14 cellular contexts compared by ENCODE assay signal in genomic region chr2:173898996-173899395, GRCh38.
A peak's percentile ranks its signal among the peaks of the same experiment; 100 is the strongest.
DNase-seq lines count a peak whose midpoint lies in the region; ATAC-seq, FAIRE-seq and TF ChIP-seq lines count a peak whose summit lies in the region.
"Had no signal": no experiment of that assay in that cellular context is flagged by ENCODE, and none has a peak within 500 bp of the region (broad histone marks: within the 10 kb centered on the region; RNA-seq: fewer than 3 reads in every experiment).

No MANE protein-coding gene starts in this region.

- POLR2A ChIA-PET in GM10248 (lab: Yijun Ruan, JAX) (no interaction called here), GM12878 (lab: Charles Lee) (interaction anchor here (0.7 kb wide), 1 partner anchor 351 kb away, joined by 8 read pairs; no protein-coding TSS in a partner anchor)

- intact Hi-C loops in GM12878 (cut with micrococcal nuclease; ENCODE audit: unreplicated experiment) = loop anchor here (2.0 to 5.0 kb wide), 2 partner anchors 64 to 138 kb away; no protein-coding TSS in a partner anchor

- H3K27ac ChIP-seq in GM12878 (ENCODE audit: control insufficient read depth, insufficient read depth) = peak overlapping the region; percentile 78
- H3K27ac ChIP-seq: tibial artery had no signal

- no peak for FAIRE-seq in GM12878 (lab: Jason Lieb, UNC)

- H3K4me1 ChIP-seq in GM12878 (ENCODE audit: control insufficient read depth, insufficient read depth, low read length) = peaks cover 39% of the 10 kb centered on the region
- H3K4me1 ChIP-seq: tibial artery had no signal

- no peak for TF ChIP-seq CTCF in GM10248 (IDR thresholded peaks at IDR 0.05; ENCODE audit: control extremely low read depth, extremely low read depth, low read depth, missing control alignments)
- no peak for TF ChIP-seq CTCF in GM12878 (IDR thresholded peaks at IDR 0.05 in 2 of 3, conservative IDR thresholded peaks at IDR 0.05 in 1 of 3; ENCODE audit: control insufficient read depth in 2 of 3, extremely low read depth in 1 of 3, insufficient read depth in 1 of 3, low read depth in 3 of 3, low read length in 3 of 3)

- peaks cover 0 to under 1% of the 10 kb centered on the region in 2 experiments; a peak in 2 of 4 replicates for H3K36me3 ChIP-seq in GM12878 (ENCODE audit: control insufficient read depth in 2 of 2, insufficient read depth in 2 of 2, low read length in 1 of 2)

- DNase-seq in GM10248 (ENCODE audit: extremely low spot score) (peak; percentile 48), GM12878 (ENCODE audit: low read depth, low spot score) (peak; percentile 28), glomerular visceral epithelial cell (ENCODE audit: extremely low spot score) (no peak), superior temporal gyrus (ENCODE audit: extremely low spot score) (no peak)
- no peak for DNase-seq in activated CD4-positive, alpha-beta T cell treated with anti-CD3 and anti-CD28 coated beads for 1 hour
- DNase-seq: activated CD4-positive, CD25-positive, alpha-beta regulatory T cell treated with anti-CD3 and anti-CD28 coated beads, Interleukin-2, amount 50 U/mL, for 72 hours; activated naive CD4-positive, alpha-beta T cell treated with anti-CD3 and anti-CD28 coated beads, Interleukin-2, amount 10 ng/mL, durations not matched to agents 7 days and 5 days; HCEC 1CT; hippocampal formation; left lung; tibial artery had no signal

- in situ Hi-C loops in GM12878 (cut with MboI) = no loop called here

- ATAC-seq in GM18907 (IDR thresholded peaks at IDR 0.05; ENCODE audit: unreplicated experiment) (peak; percentile 36), HG03103 (IDR thresholded peaks at IDR 0.05; ENCODE audit: low read depth, unreplicated experiment) (peak; percentile 29), GM12878 (peak; percentile 77), GM21786 (IDR thresholded peaks at IDR 0.05; ENCODE audit: unreplicated experiment) (no peak)
- ATAC-seq: left lung had no signal

- no peaks in the 10 kb centered on the region for H4K20me1 ChIP-seq in GM12878 (ENCODE audit: control insufficient read depth, insufficient read depth)

- peak overlapping the region; percentile 81 for H3K4me2 ChIP-seq in GM12878 (ENCODE audit: control insufficient read depth, insufficient read depth)

- CTCF ChIA-PET in GM10248 (lab: Yijun Ruan, JAX) (interaction anchor here (1.0 to 1.4 kb wide), 2 partner anchors 11 to 14 kb away, joined by 3 to 4 read pairs; no protein-coding TSS in a partner anchor), GM12878 (lab: Yijun Ruan, JAX) (interaction anchor here (0.9 kb wide), 1 partner anchor 15 kb away, joined by 3 read pairs; no protein-coding TSS in a partner anchor)

- H3K9ac ChIP-seq in GM12878 (ENCODE audit: control insufficient read depth, insufficient read depth, low read length) = peak overlapping the region; percentile 31; the same call in 1 of the 2 replicates

- no peak for TF ChIP-seq EP300 in GM12878 (IDR thresholded peaks at IDR 0.05; ENCODE audit: borderline replicate concordance in 1 of 2, control insufficient read depth in 1 of 2, low read depth in 2 of 2, low read length in 2 of 2)

- no peak for TF ChIP-seq POLR2A in GM12878 (IDR thresholded peaks at IDR 0.05; ENCODE audit: low read depth, low read length)

- no peaks in the 10 kb centered on the region for H3K27me3 ChIP-seq in GM12878 (replicated peaks in 1 of 2; ENCODE audit: control insufficient read depth in 2 of 2, insufficient read depth in 2 of 2, low read length in 1 of 2)
- H3K27me3 ChIP-seq: left lung, tibial artery had no signal

- RAD21 ChIA-PET in GM12878 (lab: Charles Lee; ENCODE audit: unreplicated experiment) = interaction anchor here (0.7 to 1.6 kb wide), 5 partner anchors 25 to 442 kb away, joined by 3 to 4 read pairs (median 3); no protein-coding TSS in a partner anchor

- no TSS peak for BruUV-seq in GM12878 (replicated peaks; lab: Mats Ljungman, UMichigan)

- H2AFZ ChIP-seq in GM12878 (ENCODE audit: control insufficient read depth, low read depth, low read length) = no peak overlapping the region; the same call in 1 of the 2 replicates

- H3K79me2 ChIP-seq in GM12878 (ENCODE audit: control insufficient read depth, insufficient read depth, low read length) = no peaks in the 10 kb centered on the region; the same call in 1 of the 2 replicates

- TF ChIP-seq RAD21 in GM12878 (IDR thresholded peaks at IDR 0.05; ENCODE audit: insufficient read depth, low read depth, low read length) = no peak

- H3K4me3 ChIP-seq in GM12878 = peak overlapping the region; percentile 17; the same call in 1 of the 2 replicates
- H3K4me3 ChIP-seq: left lung, tibial artery had no signal

- SMC1A ChIA-PET in GM12878 (lab: Charles Lee; ENCODE audit: uncharacterized antibody, unreplicated experiment) = interaction anchor here (0.8 to 1.6 kb wide), 7 partner anchors 8 to 64 kb away, joined by 3 to 8 read pairs (median 3); no protein-coding TSS in a partner anchor

- H3K9me3 ChIP-seq in GM12878 (replicated peaks; ENCODE audit: control insufficient read depth, insufficient read depth, low read length) = peaks cover 4% of the 10 kb centered on the region
- H3K9me3 ChIP-seq: left lung, tibial artery had no signal

- 40% methylated on average over 12 of the region's 12 CpGs for WGBS in GM12878 (ENCODE audit: insufficient coverage, insufficient replicate concordance, low lambda C conversion rate, missing lambda C conversion rate)

TF ChIP-seq in GM12878, 131 proteins besides CTCF, POLR2A, EP300 and RAD21:
- TF ChIP-seq KAT2A (conservative IDR thresholded peaks at IDR 0.05; ENCODE audit: control insufficient read depth, low read depth, low read length) (no peak), ETV6 (conservative IDR thresholded peaks at IDR 0.05 in 1 of 2, IDR thresholded peaks at IDR 0.05 in 1 of 2; ENCODE audit: borderline replicate concordance in 1 of 2, low read depth in 1 of 2) (peak in 1 of 2 experiments; percentile 55; a peak in 1 of 4 replicates), RUNX3 (IDR thresholded peaks at IDR 0.05; ENCODE audit: low read length) (peak; percentile 36; the same call in 1 of the 2 replicates), MTA3 (IDR thresholded peaks at IDR 0.05; ENCODE audit: borderline replicate concordance, low read length) (peak; percentile 84), CREM (IDR thresholded peaks at IDR 0.05; ENCODE audit: low read depth) (peak; percentile 94), CREB1 (IDR thresholded peaks at IDR 0.05; ENCODE audit: low read depth) (peak; percentile 92), NFIC (IDR thresholded peaks at IDR 0.05; ENCODE audit: low read depth, low read length) (peak; percentile 26; the same call in 1 of the 2 replicates), BCL11A (IDR thresholded peaks at IDR 0.05; ENCODE audit: low read depth, low read length) (0 out of 2 replicates have a peak, but pooled peaks have one; percentile 42), CBFB (IDR thresholded peaks at IDR 0.05; ENCODE audit: low read depth) (0 out of 2 replicates have a peak, but pooled peaks have one; percentile 15), BHLHE40 (IDR thresholded peaks at IDR 0.05; ENCODE audit: borderline replicate concordance in 1 of 2, low read depth in 2 of 2, low read length in 1 of 2) (peak in 1 of 2 experiments; percentile 18; a peak in 1 of 4 replicates), GABPA (IDR thresholded peaks at IDR 0.05; ENCODE audit: low read depth) (peak; percentile 26; the same call in 1 of the 2 replicates), IRF4 (IDR thresholded peaks at IDR 0.05; ENCODE audit: low read depth, low read length) (peak; percentile 71; the same call in 1 of the 2 replicates), IRF5 (IDR thresholded peaks at IDR 0.05; ENCODE audit: borderline replicate concordance) (no peak), MXI1 (IDR thresholded peaks at IDR 0.05; ENCODE audit: low read depth, low read length) (no peak), TARDBP (IDR thresholded peaks at IDR 0.05; ENCODE audit: borderline replicate concordance) (no peak), JUNB (IDR thresholded peaks at IDR 0.05) (peak; percentile 76), RELB (IDR thresholded peaks at IDR 0.05; ENCODE audit: low read depth) (0 out of 2 replicates have a peak, but pooled peaks have one; percentile 22), PML (IDR thresholded peaks at IDR 0.05; ENCODE audit: low read length) (peak; percentile 67)

Comparison
In these comparisons a context has a peak if more than half of its experiments do, and no peak if none do; other contexts are left out.
1. DNase-seq: peak in GM10248 (single experiment) and GM12878 (single experiment); none in glomerular visceral epithelial cell (single experiment), activated CD4-positive, alpha-beta T cell treated with anti-CD3 and anti-CD28 coated beads for 1 hour (single experiment) and superior temporal gyrus (single experiment).